In the genomic region with DNA sequence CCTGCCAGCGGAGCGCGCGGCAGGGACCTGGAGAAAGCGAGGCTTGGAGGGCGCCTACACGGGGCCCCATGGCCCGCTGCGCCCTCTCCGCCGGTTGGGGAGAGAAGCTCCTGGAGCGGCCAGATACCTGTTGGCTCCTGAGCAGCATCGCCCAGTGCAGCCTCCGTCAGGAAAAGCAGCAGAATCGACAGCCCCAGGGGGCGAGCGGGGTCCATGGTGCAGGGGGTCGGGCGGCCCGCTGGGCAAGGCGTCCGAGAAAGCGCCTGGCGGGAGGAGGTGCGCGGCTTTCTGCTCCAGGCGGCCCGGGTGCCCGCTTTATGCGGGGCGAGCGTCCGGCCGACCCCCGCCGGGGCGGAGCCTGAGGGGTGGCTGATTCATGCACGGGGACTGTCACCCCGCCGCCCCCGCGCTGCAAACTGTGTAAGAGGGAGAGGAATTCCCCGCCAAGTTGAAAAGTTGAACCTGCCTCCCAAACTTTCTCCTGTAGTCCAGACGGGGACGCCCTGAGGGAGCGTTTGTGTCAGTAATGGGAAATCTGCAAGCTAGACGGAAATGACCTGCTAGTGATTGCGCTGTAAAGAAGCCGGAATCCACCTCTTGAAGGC, we compare ENCODE assay signal across 8 cellular contexts. TPM values are rescaled to one million over a fixed set of nuclear protein-coding genes. Genes with fewer than 3 reads are reported as not detected.
DNase-seq lines count a peak whose midpoint lies in the region; ATAC-seq and TF ChIP-seq lines count a peak whose summit lies in the region.

A gene with protein sequence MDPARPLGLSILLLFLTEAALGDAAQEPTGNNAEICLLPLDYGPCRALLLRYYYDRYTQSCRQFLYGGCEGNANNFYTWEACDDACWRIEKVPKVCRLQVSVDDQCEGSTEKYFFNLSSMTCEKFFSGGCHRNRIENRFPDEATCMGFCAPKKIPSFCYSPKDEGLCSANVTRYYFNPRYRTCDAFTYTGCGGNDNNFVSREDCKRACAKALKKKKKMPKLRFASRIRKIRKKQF (minus strand): TSS at position 290 of the 605 bp plus-strand sequence. CDS start 75 bp downstream, at position 215.

- H3K4me3 ChIP-seq in NT2/D1 (ENCODE audit: insufficient read length, low read depth) (peak within 1 kb of the TSS; percentile 61), dorsolateral prefrontal cortex (peak within 1 kb of the TSS; percentile 18 to 73 (median 50)), testis (peak within 1 kb of the TSS; percentile 40 to 62)

- H3K36me3 ChIP-seq in NT2/D1 (ENCODE audit: insufficient read depth, insufficient read length, low read length) (peaks cover 6% of the 10 kb centered on the region), testis (ENCODE audit: low read depth, missing control alignments) (no peaks in the 10 kb centered on the region)

- H3K27ac ChIP-seq in dorsolateral prefrontal cortex, result no peak within 1 kb of the TSS
- no peak within 1 kb of the TSS for H3K27ac ChIP-seq in testis

- peak within 1 kb of the TSS; percentile 97 for H3K4me3 Mint-ChIP-seq in memory B cell

- peak within 1 kb of the TSS; percentile 64 for H3K27ac Mint-ChIP-seq in memory B cell

- DNase-seq in Daoy (ENCODE audit: low read depth) (peak; percentile 92), NT2/D1 (ENCODE audit: low read depth, low spot score) (peak; percentile 43), dorsolateral prefrontal cortex (no peak), memory B cell (ENCODE audit: low spot score in 2 of 2) (peak; percentile 7 to 20), testis (peak; percentile 18)
- DNase-seq in activated effector memory CD4-positive, alpha-beta T cell treated with Interleukin-2 at 50 U/mL for 16 hours, result no peak

- H3K27me3 ChIP-seq in NT2/D1 (ENCODE audit: insufficient read depth, insufficient read length) (no peaks in the 10 kb centered on the region), dorsolateral prefrontal cortex (peaks cover 0 to 73% (median 43%) of the 10 kb centered on the region in 45 donors), testis (no peaks in the 10 kb centered on the region)

- peak; percentile 54 for ATAC-seq in GM21717 (IDR thresholded peaks at IDR 0.05; ENCODE audit: unreplicated experiment)
- ATAC-seq in memory B cell (ENCODE audit: low read depth), result peak; percentile 61
- no peak for ATAC-seq in HG03469 (IDR thresholded peaks at IDR 0.05; ENCODE audit: unreplicated experiment)

- H3K4me1 Mint-ChIP-seq in memory B cell, result peaks cover 13% of the 10 kb centered on the region

- peaks cover 11% of the 10 kb centered on the region for H3K27me3 Mint-ChIP-seq in memory B cell

- WGBS in testis, 2 donors, result 1 to 2% methylated on average over 9 to 49 of the region's 49 CpGs

- H3K36me3 Mint-ChIP-seq in memory B cell, result no peaks in the 10 kb centered on the region

- no peaks in the 10 kb centered on the region for H3K9me3 Mint-ChIP-seq in memory B cell

- TF ChIP-seq CTCF in dorsolateral prefrontal cortex (IDR thresholded peaks at IDR 0.05 in 54 of 56, conservative IDR thresholded peaks at IDR 0.05 in 2 of 56; ENCODE audit: low read depth in 1 of 56, partially characterized antibody in 56 of 56) (no peak), testis (IDR thresholded peaks at IDR 0.05) (no peak)

- H3K9ac ChIP-seq in NT2/D1 (ENCODE audit: insufficient read length, low read depth), result peak within 1 kb of the TSS; percentile 77

- H3K4me1 ChIP-seq in NT2/D1 (ENCODE audit: insufficient read depth, insufficient read length) (no peaks in the 10 kb centered on the region), testis (peaks cover 5% of the 10 kb centered on the region)

- no peak for TF ChIP-seq POLR2A in testis (IDR thresholded peaks at IDR 0.05)

- H3K9me3 ChIP-seq in NT2/D1 (ENCODE audit: insufficient read depth, low read length) (no peaks in the 10 kb centered on the region), testis (no peaks in the 10 kb centered on the region)

- intact Hi-C loops in dorsolateral prefrontal cortex (cut with DNase I), result loop anchor here in 1 of 2 donors (10.0 kb wide), 1 partner anchor 194 kb away; no protein-coding TSS in a partner anchor
- intact Hi-C loops in testis (cut with DNase I; ENCODE audit: low total_unique reads), result no loop called here

RNA-seq across cellular contexts. Expression of the gene that starts here (rescaled TPM):
- total RNA-seq in Daoy (2014; rRNA removed; shearing (Covaris generic)), result 108 and 113 TPM in 2 replicates
- total RNA-seq in dorsolateral prefrontal cortex (1 to 10 TPM in 16 of 120 experiments, under 1 TPM in 48, not detected in 56; 0.22 to 2.9 (median 0.68) TPM), testis (1 to 10 TPM; 1.3 to 1.8 TPM)
- polyA plus RNA-seq in testis (ENCODE audit: insufficient read depth, low read depth, low replicate concordance), result 4.6 TPM

Comparison
In these comparisons a context has a peak if more than half of its experiments do, and no peak if none do; other contexts are left out.
1. RNA of the gene that starts here (total RNA-seq): 108 to 113 TPM in Daoy; 1.3 to 1.8 TPM in testis and 0.22 to 2.9 TPM in dorsolateral prefrontal cortex; every median in the first group is over 10 times any median in the second.
2. DNase-seq: peak in Daoy (single experiment), NT2/D1 (single experiment), memory B cell (2 of 2) and testis (single experiment); none in dorsolateral prefrontal cortex (0 of 10) and activated effector memory CD4-positive, alpha-beta T cell treated with Interleukin-2 at 50 U/mL for 16 hours (single experiment).
3. Peak in every context shown above with its lines, with median percentiles within 50 percentile points of each other: H3K4me3 ChIP-seq.